In genomic region chr3:172159376-172159775, GRCh38 we compare ENCODE assay signal across 23 cellular contexts.
A peak's percentile ranks its signal among the peaks of the same experiment; 100 is the strongest.
DNase-seq lines count a peak whose midpoint lies in the region; ATAC-seq and TF ChIP-seq lines count a peak whose summit lies in the region.
"Had no signal": no experiment of that assay in that cellular context is flagged by ENCODE, and none has a peak within 500 bp of the region (broad histone marks: within the 10 kb centered on the region; RNA-seq: fewer than 3 reads in every experiment).

No MANE protein-coding gene starts in this region.

- H3F3A ChIP-seq in GM23338 (replicated peaks; ENCODE audit: low read depth) (peaks cover 6% of the 10 kb centered on the region; the same call in 1 of the 2 replicates), PC-9 (ENCODE audit: insufficient read depth, low read depth) (peaks cover 93% of the 10 kb centered on the region)

- peaks cover 50% of the 10 kb centered on the region for H3K4me1 ChIP-seq in GM23338 (ENCODE audit: insufficient read depth)
- peaks cover 91% of the 10 kb centered on the region for H3K4me1 ChIP-seq in PC-9 (replicated peaks; ENCODE audit: insufficient read depth)
- peaks cover 38 to 60% of the 10 kb centered on the region in 2 donors for H3K4me1 ChIP-seq in gastrocnemius medialis
- peaks cover 29 to 41% (median 32%) of the 10 kb centered on the region in 4 donors for H3K4me1 ChIP-seq in upper lobe of left lung

- POLR2A ChIA-PET in PC-9 (lab: Charles Lee; ENCODE audit: unreplicated experiment) = interaction anchor here (0.6 kb wide), 1 partner anchor 124 kb away, joined by 4 read pairs; no protein-coding TSS in a partner anchor

- H3K9me3 ChIP-seq in PC-9 (ENCODE audit: insufficient read depth, low read depth) = no peaks in the 10 kb centered on the region
- H3K9me3 ChIP-seq in gastrocnemius medialis = no peaks in the 10 kb centered on the region
- H3K9me3 ChIP-seq in upper lobe of left lung = no peaks in the 10 kb centered on the region
- H3K9me3 ChIP-seq: SJCRH30 had no signal

- no peak for TF ChIP-seq CTCF in GM23338 (conservative IDR thresholded peaks at IDR 0.05; ENCODE audit: low read depth in 2 of 2)
- TF ChIP-seq CTCF in PC-9 (conservative IDR thresholded peaks at IDR 0.05) = no peak
- no peak for TF ChIP-seq CTCF in fibroblast of villous mesenchyme (IDR thresholded peaks at IDR 0.05; ENCODE audit: insufficient read depth, low read depth, low read length)
- no peak for TF ChIP-seq CTCF in gastrocnemius medialis (IDR thresholded peaks at IDR 0.05 in 4 of 5, conservative IDR thresholded peaks at IDR 0.05 in 1 of 5)
- no peak for TF ChIP-seq CTCF in upper lobe of left lung (IDR thresholded peaks at IDR 0.05)

- H3K9me2 ChIP-seq in GM23338 (ENCODE audit: insufficient read depth) (no peaks in the 10 kb centered on the region), PC-9 (ENCODE audit: insufficient read depth) (no peaks in the 10 kb centered on the region)

- H4K20me1 ChIP-seq in GM23338 (replicated peaks; ENCODE audit: insufficient read depth) (no peaks in the 10 kb centered on the region), PC-9 (ENCODE audit: insufficient read depth) (peaks cover 11% of the 10 kb centered on the region)

- ATAC-seq in GM23338 = no peak
- no peak for ATAC-seq in gastrocnemius medialis
- no peak for ATAC-seq in upper lobe of left lung (ENCODE audit: low FRiP score in 2 of 2)
- ATAC-seq: stimulated activated memory B cell treated with anti-CD40 and anti-IgM and Interleukin-4, amounts not matched to agents 10 μg/mL and 1 μg/mL and 100 μg/mL, for 72 hours had no signal

- H3K79me2 ChIP-seq in GM23338 (replicated peaks; ENCODE audit: insufficient read depth) (peaks cover 85% of the 10 kb centered on the region), PC-9 (ENCODE audit: low read depth) (peaks cover 95% of the 10 kb centered on the region)

- H2AFZ ChIP-seq in GM23338 (no peak overlapping the region), PC-9 (no peak overlapping the region)

- DNase-seq in GM23338 (ENCODE audit: low spot score) (no peak), PC-9 (no peak), fibroblast of villous mesenchyme (ENCODE audit: low read depth) (peak; percentile 53), gastrocnemius medialis (no peak), superior temporal gyrus (ENCODE audit: extremely low spot score) (no peak), upper lobe of left lung (no peak), DMS79 (lab: John Stamatoyannopoulos, UW) (no peak)
- no peak for DNase-seq in activated naive CD4-positive, alpha-beta T cell treated with anti-CD3 and anti-CD28 coated beads for 36 hours
- DNase-seq: activated CD4-positive, alpha-beta T cell treated with anti-CD3 and anti-CD28 coated beads, Interleukin-2, amount 50 U/mL, for 1 hour; activated effector memory CD4-positive, alpha-beta T cell treated with Interleukin-2 at 50 U/mL for 16 hours; CD8-positive, alpha-beta memory T cell; dorsolateral prefrontal cortex; KG1; naive B cell; NCI-H1694; NCI-H82; SJCRH30; stimulated activated CD4-positive, alpha-beta T cell treated with anti-CD3 and anti-CD28 coated beads, Interleukin-1b, Interleukin-23, amount 100 ng/mL, for 48 hours; trophoblast cell had no signal

- TF ChIP-seq EP300 in upper lobe of left lung (IDR thresholded peaks at IDR 0.05) = no peak

- BruUV-seq in PC-9 (replicated peaks; lab: Mats Ljungman, UMichigan) = no TSS peak

- in situ Hi-C loops in gastrocnemius medialis (cut with MboI; ENCODE audit: low sequenced_read_pairs in 4 of 4) = no loop called here

- no peak overlapping the region for H3K4me2 ChIP-seq in GM23338
- H3K4me2 ChIP-seq in PC-9 = no peak overlapping the region

- peak overlapping the region; percentile 88 for H3K27ac Mint-ChIP-seq in GM23338
- H3K27ac Mint-ChIP-seq in activated naive CD4-positive, alpha-beta T cell treated with anti-CD3 and anti-CD28 coated beads for 36 hours = no peak overlapping the region
- H3K27ac Mint-ChIP-seq: memory B cell; naive B cell; stimulated activated memory B cell treated with anti-CD40 and anti-IgM and Interleukin-4, amounts not matched to agents 10 μg/mL and 1 μg/mL and 100 μg/mL, for 72 hours; T-helper 1 cell treated with Interleukin-12 subunit alpha and Interleukin-12 subunit beta and Interleukin-4 antibody, amounts not matched to agents 30 μg/mL and 1 μg/mL, for 36 hours had no signal

- H3K36me3 Mint-ChIP-seq in GM23338 (ENCODE audit: low read depth) = 0 out of 3 replicates have a peak, but pooled peaks cover 3% of the 10 kb centered on the region
- H3K36me3 Mint-ChIP-seq in activated naive CD4-positive, alpha-beta T cell treated with anti-CD3 and anti-CD28 coated beads for 36 hours (ENCODE audit: low read depth) = no peaks in the 10 kb centered on the region
- H3K36me3 Mint-ChIP-seq: memory B cell, naive B cell had no signal

- H3K4me1 Mint-ChIP-seq in GM23338 = peaks cover 73% of the 10 kb centered on the region
- peaks cover 10% of the 10 kb centered on the region for H3K4me1 Mint-ChIP-seq in activated naive CD4-positive, alpha-beta T cell treated with anti-CD3 and anti-CD28 coated beads for 36 hours (ENCODE audit: low read depth)

- peaks cover 6% of the 10 kb centered on the region for H3K27me3 Mint-ChIP-seq in GM23338 (ENCODE audit: insufficient read depth, low read depth, poor library complexity)
- H3K27me3 Mint-ChIP-seq in activated naive CD4-positive, alpha-beta T cell treated with anti-CD3 and anti-CD28 coated beads for 36 hours (ENCODE audit: low read depth) = no peaks in the 10 kb centered on the region
- H3K27me3 Mint-ChIP-seq: CD8-positive, alpha-beta memory T cell; memory B cell; progenitor cell of endocrine pancreas; stimulated activated memory B cell treated with anti-CD40 and anti-IgM and Interleukin-4, amounts not matched to agents 10 μg/mL and 1 μg/mL and 100 μg/mL, for 72 hours had no signal

- 57 to 75% methylated on average over 1 of the region's 1 CpG for WGBS in upper lobe of left lung, 2 donors

- no peaks in the 10 kb centered on the region for H3K36me3 ChIP-seq in GM23338 (ENCODE audit: insufficient read depth)
- H3K36me3 ChIP-seq in PC-9 (ENCODE audit: low read depth) = peaks cover 60% of the 10 kb centered on the region
- H3K36me3 ChIP-seq in gastrocnemius medialis = no peaks in the 10 kb centered on the region
- H3K36me3 ChIP-seq in upper lobe of left lung = no peaks in the 10 kb centered on the region

- TF ChIP-seq POLR2A in gastrocnemius medialis (IDR thresholded peaks at IDR 0.05) (no peak), upper lobe of left lung (IDR thresholded peaks at IDR 0.05) (no peak)

- intact Hi-C loops in PC-9 (cut with micrococcal nuclease; ENCODE audit: unreplicated experiment) = no loop called here
- intact Hi-C loops in gastrocnemius medialis (cut with DNase I; ENCODE audit: low total_unique reads) = no loop called here
- intact Hi-C loops in activated naive CD4-positive, alpha-beta T cell treated with anti-CD3 and anti-CD28 coated beads for 36 hours (cut with micrococcal nuclease) = no loop called here

- CTCF ChIA-PET in PC-9 (lab: Charles Lee) = no interaction called here
- CTCF ChIA-PET in activated naive CD4-positive, alpha-beta T cell treated with anti-CD3 and anti-CD28 coated beads for 36 hours (lab: Charles Lee) = no interaction called here

- H3K27me3 ChIP-seq in GM23338 (ENCODE audit: insufficient read depth) = no peaks in the 10 kb centered on the region
- H3K27me3 ChIP-seq in PC-9 (ENCODE audit: insufficient read depth, low read depth) = no peaks in the 10 kb centered on the region
- H3K27me3 ChIP-seq in gastrocnemius medialis = no peaks in the 10 kb centered on the region
- H3K27me3 ChIP-seq in upper lobe of left lung = no peaks in the 10 kb centered on the region
- H3K27me3 ChIP-seq: dorsolateral prefrontal cortex, SJCRH30 had no signal

- H3K4me3 Mint-ChIP-seq in GM23338 = no peak overlapping the region
- no peak overlapping the region for H3K4me3 Mint-ChIP-seq in activated naive CD4-positive, alpha-beta T cell treated with anti-CD3 and anti-CD28 coated beads for 36 hours
- H3K4me3 Mint-ChIP-seq: CD8-positive, alpha-beta memory T cell; memory B cell; naive B cell; stimulated activated memory B cell treated with anti-CD40 and anti-IgM and Interleukin-4, amounts not matched to agents 10 μg/mL and 1 μg/mL and 100 μg/mL, for 72 hours; T-helper 1 cell treated with Interleukin-12 subunit alpha and Interleukin-12 subunit beta and Interleukin-4 antibody, amounts not matched to agents 30 μg/mL and 1 μg/mL, for 36 hours had no signal

- H3K27ac ChIP-seq in GM23338 (ENCODE audit: low read depth) (peak overlapping the region; percentile 76), PC-9 (0 out of 2 replicates have a peak overlapping the region, but pooled peaks have one; percentile 4), gastrocnemius medialis (peak overlapping the region in 3 of 4 donors; percentile 50 to 68 (median 59)), upper lobe of left lung (peak overlapping the region in 2 of 4 donors; percentile 45 to 57)
- H3K27ac ChIP-seq: dorsolateral prefrontal cortex, SJCRH30 had no signal

- no peaks in the 10 kb centered on the region for H3K9me3 Mint-ChIP-seq in GM23338
- H3K9me3 Mint-ChIP-seq in activated naive CD4-positive, alpha-beta T cell treated with anti-CD3 and anti-CD28 coated beads for 36 hours = no peaks in the 10 kb centered on the region
- H3K9me3 Mint-ChIP-seq: CD8-positive, alpha-beta memory T cell; memory B cell; naive B cell; stimulated activated memory B cell treated with anti-CD40 and anti-IgM and Interleukin-4, amounts not matched to agents 10 μg/mL and 1 μg/mL and 100 μg/mL, for 72 hours; T-helper 1 cell treated with Interleukin-12 subunit alpha and Interleukin-12 subunit beta and Interleukin-4 antibody, amounts not matched to agents 30 μg/mL and 1 μg/mL, for 36 hours had no signal

- no peak overlapping the region for H3K4me3 ChIP-seq in GM23338
- no peak overlapping the region for H3K4me3 ChIP-seq in PC-9
- no peak overlapping the region for H3K4me3 ChIP-seq in fibroblast of villous mesenchyme (ENCODE audit: low read depth, low read length)
- no peak overlapping the region for H3K4me3 ChIP-seq in gastrocnemius medialis
- H3K4me3 ChIP-seq in upper lobe of left lung = no peak overlapping the region
- H3K4me3 ChIP-seq: dorsolateral prefrontal cortex, SJCRH30 had no signal

TF ChIP-seq in GM23338, 12 proteins besides CTCF, POLR2A, EP300 and RAD21 (continues in another document):
- TF ChIP-seq CREB1 (CRISPR knock-in tag; IDR thresholded peaks at IDR 0.05; ENCODE audit: low read depth) = no peak
- TF ChIP-seq STAT1 (IDR thresholded peaks at IDR 0.05; ENCODE audit: unreplicated experiment) = no peak
- no peak for TF ChIP-seq EZH2 (IDR thresholded peaks at IDR 0.05; ENCODE audit: low read depth, unreplicated experiment)
- TF ChIP-seq JUNB (IDR thresholded peaks at IDR 0.05; ENCODE audit: unreplicated experiment) = no peak
